ENCODE assay signal across 10 cellular contexts in genomic region chr15:38201714-38202113, GRCh38.
"Had no signal": no experiment of that assay in that cellular context is flagged by ENCODE, and none has a peak within 500 bp of the region (broad histone marks: within the 10 kb centered on the region; RNA-seq: fewer than 3 reads in every experiment).

No MANE protein-coding gene starts in this region.

- ATAC-seq: gastroesophageal sphincter, SK-N-SH treated with all-trans-retinoic acid at 6 μM for 48 hours had no signal

- H3K27ac ChIP-seq: gastroesophageal sphincter had no signal

- H3K9me3 ChIP-seq: gastroesophageal sphincter had no signal

- H3K4me1 ChIP-seq: gastroesophageal sphincter had no signal

- H3K4me3 ChIP-seq: gastroesophageal sphincter had no signal

- H3K36me3 ChIP-seq: gastroesophageal sphincter had no signal

- H3K27me3 ChIP-seq: gastroesophageal sphincter had no signal

- DNase-seq: activated gamma-delta T cell treated with Interleukin-2 at 50 U/mL for 16 hours; activated naive CD8-positive, alpha-beta T cell treated with anti-CD3 and anti-CD28 coated beads, Interleukin-2, amount 10 ng/mL, durations not matched to agents 7 days and 5 days; activated T-cell treated with anti-CD3 and anti-CD28 coated beads, Interleukin-2, amount 50 U/mL, for 48 hours; aorta; effector CD4-positive, alpha-beta T cell; hippocampal formation; stimulated activated CD4-positive, alpha-beta T cell treated with anti-CD3 and anti-CD28 coated beads, Interleukin-4, amount 100 ng/mL, for 1 hour; stimulated activated CD8-positive, alpha-beta memory T cell treated with anti-CD3 and anti-CD28 coated beads, Interleukin-4, amount 100 ng/mL, for 48 hours had no signal
